In genomic region chr6:6931047-6932025, GRCh38 we compare ENCODE assay signal across 15 cellular contexts.
DNase-seq lines count a peak whose midpoint lies in the region; ATAC-seq and TF ChIP-seq lines count a peak whose summit lies in the region.
"Had no signal": no experiment of that assay in that cellular context is flagged by ENCODE, and none has a peak within 500 bp of the region (broad histone marks: within the 10 kb centered on the region; RNA-seq: fewer than 3 reads in every experiment).

No MANE protein-coding gene starts in this region.

- no peaks in the 10 kb centered on the region for H3K27me3 ChIP-seq in BLaER1 treated with 17β-estradiol and CSF1 and Interleukin-3, amounts not matched to agents 10 nM and 100 nM
- no peaks in the 10 kb centered on the region for H3K27me3 ChIP-seq in right lobe of liver
- H3K27me3 ChIP-seq: heart right ventricle, stomach had no signal

- peak overlapping the region in 3 of 11 experiments; percentile 2 to 17 (median 15); a peak in 2 of 22 replicates for H3K9ac ChIP-seq in BLaER1 treated with 17β-estradiol and CSF1 and Interleukin-3, amounts not matched to agents 10 nM and 100 nM

- no peak overlapping the region for H3K27ac Mint-ChIP-seq in activated T-cell treated with anti-CD3 and anti-CD28 coated beads, Interleukin-2, amount 50 U/mL, for 72 hours
- H3K27ac Mint-ChIP-seq: CD4-positive, alpha-beta T cell had no signal

- TF ChIP-seq CTCF in right lobe of liver (IDR thresholded peaks at IDR 0.05) = no peak

- H3K9me3 ChIP-seq in BLaER1 treated with 17β-estradiol and CSF1 and Interleukin-3, amounts not matched to agents 10 nM and 100 nM (replicated peaks in 1 of 11) = no peaks in the 10 kb centered on the region
- H3K9me3 ChIP-seq in right lobe of liver = no peaks in the 10 kb centered on the region
- H3K9me3 ChIP-seq: heart right ventricle, stomach had no signal

- H3K4me1 Mint-ChIP-seq in activated T-cell treated with anti-CD3 and anti-CD28 coated beads, Interleukin-2, amount 50 U/mL, for 72 hours (ENCODE audit: low read depth) = no peaks in the 10 kb centered on the region

- H3K4me1 ChIP-seq in BLaER1 treated with 17β-estradiol and CSF1 and Interleukin-3, amounts not matched to agents 10 nM and 100 nM = peaks cover 9 to 29% (median 23%) of the 10 kb centered on the region in 10 experiments
- H3K4me1 ChIP-seq in right lobe of liver = no peaks in the 10 kb centered on the region

- H3K36me3 ChIP-seq in BLaER1 treated with 17β-estradiol and CSF1 and Interleukin-3, amounts not matched to agents 10 nM and 100 nM = no peaks in the 10 kb centered on the region
- H3K36me3 ChIP-seq in right lobe of liver = no peaks in the 10 kb centered on the region
- H3K36me3 ChIP-seq: heart right ventricle, stomach had no signal

- peak; percentile 63 for ATAC-seq in GM21390 (IDR thresholded peaks at IDR 0.05; ENCODE audit: unreplicated experiment)
- ATAC-seq in right lobe of liver = peak in 3 of 4 donors; percentile 27 to 83 (median 43)
- no peak for ATAC-seq in activated T-cell treated with anti-CD3 and anti-CD28 coated beads, Interleukin-2, amount 50 U/mL, for 72 hours (replicated peaks in 1 of 2)
- ATAC-seq in HG02973 (IDR thresholded peaks at IDR 0.05; ENCODE audit: unreplicated experiment) = no peak
- ATAC-seq: heart right ventricle had no signal

- H4K20me1 ChIP-seq in BLaER1 treated with 17β-estradiol and CSF1 and Interleukin-3, amounts not matched to agents 10 nM and 100 nM = no peaks in the 10 kb centered on the region

- peak overlapping the region in 8 of 11 experiments; percentile 12 to 43 (median 22); a peak in 10 of 22 replicates for H3K4me2 ChIP-seq in BLaER1 treated with 17β-estradiol and CSF1 and Interleukin-3, amounts not matched to agents 10 nM and 100 nM

- peak overlapping the region in 9 of 11 experiments; percentile 28 to 51 (median 41); a peak in 15 of 22 replicates for H3K27ac ChIP-seq in BLaER1 treated with 17β-estradiol and CSF1 and Interleukin-3, amounts not matched to agents 10 nM and 100 nM
- H3K27ac ChIP-seq in right lobe of liver (no peak overlapping the region), caudate nucleus (ENCODE audit: low read depth, low read length) (no peak overlapping the region)
- H3K27ac ChIP-seq: VCaP had no signal

- intact Hi-C loops in right lobe of liver (cut with DNase I) = no loop called here

- TF ChIP-seq POLR2A in right lobe of liver (IDR thresholded peaks at IDR 0.05) = no peak

- H3K36me3 Mint-ChIP-seq in activated T-cell treated with anti-CD3 and anti-CD28 coated beads, Interleukin-2, amount 50 U/mL, for 72 hours (ENCODE audit: insufficient read depth in 2 of 2) = no peaks in the 10 kb centered on the region

- H3K4me3 Mint-ChIP-seq in activated T-cell treated with anti-CD3 and anti-CD28 coated beads, Interleukin-2, amount 50 U/mL, for 72 hours = no peak overlapping the region
- H3K4me3 Mint-ChIP-seq: CD4-positive, alpha-beta T cell had no signal

- DNase-seq in NCI-H82 treated with DMSO at 0.1 percent for 48 hours (lab: John Stamatoyannopoulos, UW; ENCODE audit: unreplicated experiment) (peak; percentile 56), right lobe of liver (no peak), caudate nucleus (lab: John Stamatoyannopoulos, UW) (no peak)
- no peak for DNase-seq in activated T-cell treated with anti-CD3 and anti-CD28 coated beads, Interleukin-2, amount 50 U/mL, for 72 hours
- no peak for DNase-seq in activated CD8-positive, alpha-beta memory T cell treated with anti-CD3 and anti-CD28 coated beads, Interleukin-2, amount 50 U/mL, for 48 hours
- DNase-seq: activated gamma-delta T cell treated with Interleukin-2 at 50 U/mL for 16 hours; CD4-positive, alpha-beta T cell; heart right ventricle; midbrain; stimulated activated CD4-positive, alpha-beta T cell treated with anti-CD3 and anti-CD28 coated beads, Interleukin-15, amount 100 ng/mL, for 24 hours; stomach had no signal

- H3K4me3 ChIP-seq in BLaER1 treated with 17β-estradiol and CSF1 and Interleukin-3, amounts not matched to agents 10 nM and 100 nM = no peak overlapping the region
- no peak overlapping the region for H3K4me3 ChIP-seq in right lobe of liver
- H3K4me3 ChIP-seq: heart right ventricle, stomach had no signal

- 61% methylated on average over 9 of the region's 9 CpGs for WGBS in right lobe of liver (ENCODE audit: insufficient coverage, low coverage, low lambda C conversion rate, missing lambda C conversion rate)

- H3K27me3 Mint-ChIP-seq in activated T-cell treated with anti-CD3 and anti-CD28 coated beads, Interleukin-2, amount 50 U/mL, for 72 hours (ENCODE audit: low read depth) = peaks cover 29% of the 10 kb centered on the region
- H3K27me3 Mint-ChIP-seq: CD4-positive, alpha-beta T cell had no signal

- no peaks in the 10 kb centered on the region for H3K9me3 Mint-ChIP-seq in activated T-cell treated with anti-CD3 and anti-CD28 coated beads, Interleukin-2, amount 50 U/mL, for 72 hours
- H3K9me3 Mint-ChIP-seq: CD4-positive, alpha-beta T cell had no signal

Comparison
In these comparisons a context has a peak if more than half of its experiments do, and no peak if none do; other contexts are left out.
1. H3K27ac ChIP-seq: peak in BLaER1 treated with 17β-estradiol and CSF1 and Interleukin-3, amounts not matched to agents 10 nM and 100 nM (9 of 11); none in right lobe of liver (0 of 3) and caudate nucleus (single experiment).
2. ATAC-seq: peak in GM21390 (single experiment) and right lobe of liver (3 of 4); none in activated T-cell treated with anti-CD3 and anti-CD28 coated beads, Interleukin-2, amount 50 U/mL, for 72 hours (0 of 2) and HG02973 (single experiment).